ENCODE assay signal across 20 cellular contexts in the genomic region with DNA sequence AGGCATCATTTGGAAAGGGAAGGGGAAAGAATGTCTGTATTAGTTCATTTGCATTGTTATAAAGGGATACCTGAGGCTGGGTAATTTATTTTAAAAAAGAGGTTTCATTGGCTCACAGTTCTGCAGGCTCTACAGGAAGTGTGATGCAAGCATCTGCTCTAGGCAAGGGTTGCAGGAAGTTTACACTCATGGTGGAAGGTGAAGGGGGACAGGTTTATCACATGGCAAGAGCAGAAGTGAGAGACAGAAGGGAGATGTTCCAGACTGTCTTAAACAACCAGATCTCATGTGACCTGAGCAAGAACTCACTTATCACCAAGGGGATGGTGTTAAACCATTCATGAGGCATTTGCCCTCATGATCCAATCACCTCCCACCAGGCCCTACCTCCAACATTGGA.
DNase-seq lines count a peak whose midpoint lies in the region; ATAC-seq, FAIRE-seq and TF ChIP-seq lines count a peak whose summit lies in the region.
"Had no signal": no experiment of that assay in that cellular context is flagged by ENCODE, and none has a peak within 500 bp of the region (broad histone marks: within the 10 kb centered on the region; RNA-seq: fewer than 3 reads in every experiment).

No MANE protein-coding gene starts in this region.

- FAIRE-seq in bronchial epithelial cell (lab: Jason Lieb, UNC): no peak

- no peak overlapping the region for H3K56ac ChIP-seq in IMR-90 (ENCODE audit: extremely low read depth, insufficient read depth, low read length)

- POLR2A ChIA-PET in IMR-90 (lab: Charles Lee; ENCODE audit: unreplicated experiment): interaction anchor here (0.7 kb wide), 1 partner anchor 70 kb away, joined by 3 read pairs; no protein-coding TSS in a partner anchor

- peaks cover 14% of the 10 kb centered on the region for H3K4me1 ChIP-seq in IMR-90 (ENCODE audit: control insufficient read depth, insufficient read depth, low read length)
- H3K4me1 ChIP-seq in subcutaneous abdominal adipose tissue (ENCODE audit: control insufficient read depth in 5 of 5, insufficient read depth in 5 of 5, low read length in 5 of 5): peaks cover 10 to 40% (median 26%) of the 10 kb centered on the region in 5 donors
- H3K4me1 ChIP-seq in spleen: peaks cover 6 to 51% (median 28%) of the 10 kb centered on the region in 6 donors
- H3K4me1 ChIP-seq: HAP-1 had no signal

- no peak overlapping the region for H2BK5ac ChIP-seq in IMR-90 (ENCODE audit: low read depth, low read length, poor library complexity, severe bottlenecking)

- TF ChIP-seq RAD21 in IMR-90 (IDR thresholded peaks at IDR 0.05; ENCODE audit: low read length): no peak

- H3K18ac ChIP-seq in IMR-90 (ENCODE audit: low read depth, low read length): no peak overlapping the region

- peak overlapping the region; percentile 35 for H3K27ac Mint-ChIP-seq in activated naive CD4-positive, alpha-beta T cell treated with anti-CD3 and anti-CD28 coated beads, Interleukin-2, amount 10 ng/mL, durations not matched to agents 7 days and 5 days

- H3K9me1 ChIP-seq in IMR-90 (ENCODE audit: insufficient read depth, low read length): peaks cover 5% of the 10 kb centered on the region

- TF ChIP-seq POLR2A in IMR-90 (IDR thresholded peaks at IDR 0.05; ENCODE audit: low read depth, low read length) (no peak), GM18505 (IDR thresholded peaks at IDR 0.05; ENCODE audit: borderline replicate concordance, extremely low read depth, insufficient read depth, insufficient read length) (no peak), spleen (IDR thresholded peaks at IDR 0.05) (no peak)

- no peaks in the 10 kb centered on the region for H3K27me3 Mint-ChIP-seq in activated naive CD4-positive, alpha-beta T cell treated with anti-CD3 and anti-CD28 coated beads, Interleukin-2, amount 10 ng/mL, durations not matched to agents 7 days and 5 days

- H4K8ac ChIP-seq in IMR-90 (ENCODE audit: low read depth in 2 of 2, low read length in 2 of 2): no peak overlapping the region

- ATAC-seq in IMR-90 (ENCODE audit: low read depth): no peak; the same call in 1 of the 2 replicates
- no peak for ATAC-seq in activated CD4-positive, CD25-positive, alpha-beta regulatory T cell treated with anti-CD3 and anti-CD28 coated beads, Interleukin-2, amount 50 U/mL, for 24 hours
- ATAC-seq in GM18505 (IDR thresholded peaks at IDR 0.05; ENCODE audit: unreplicated experiment): no peak
- ATAC-seq: Panc1 had no signal

- H3K36me3 ChIP-seq in IMR-90 (ENCODE audit: control insufficient read depth, insufficient read depth, low read length) (no peaks in the 10 kb centered on the region), bronchial epithelial cell (ENCODE audit: control insufficient read depth, insufficient read depth, low read length) (no peaks in the 10 kb centered on the region), subcutaneous abdominal adipose tissue (ENCODE audit: control insufficient read depth in 5 of 5, insufficient read depth in 5 of 5, low read length in 5 of 5) (no peaks in the 10 kb centered on the region), spleen (no peaks in the 10 kb centered on the region)
- H3K36me3 ChIP-seq: HAP-1, ovary had no signal

- no TSS peak for BruUV-seq in IMR-90 (replicated peaks; lab: Mats Ljungman, UMichigan)

- no peak overlapping the region for H3K4me3 Mint-ChIP-seq in activated naive CD4-positive, alpha-beta T cell treated with anti-CD3 and anti-CD28 coated beads, Interleukin-2, amount 10 ng/mL, durations not matched to agents 7 days and 5 days

- no peak overlapping the region for H3K14ac ChIP-seq in IMR-90 (replicated peaks; ENCODE audit: low read depth, low read length)

- peak overlapping the region; percentile 7; the same call in 1 of the 2 replicates for H3K4ac ChIP-seq in IMR-90 (ENCODE audit: low read depth, low read length)

- no peak overlapping the region for H3K9ac ChIP-seq in IMR-90 (ENCODE audit: low read depth, low read length)
- no peak overlapping the region for H3K9ac ChIP-seq in subcutaneous abdominal adipose tissue (ENCODE audit: low read length in 5 of 5)

- DNase-seq in activated naive CD4-positive, alpha-beta T cell treated with anti-CD3 and anti-CD28 coated beads, Interleukin-2, amount 10 ng/mL, durations not matched to agents 7 days and 5 days: no peak
- no peak for DNase-seq in activated naive CD4-positive, alpha-beta T cell (lab: John Stamatoyannopoulos, UW)
- DNase-seq in IMR-90: no peak
- peak; percentile 24 for DNase-seq in bronchial epithelial cell (ENCODE audit: low read depth)
- no peak for DNase-seq in spleen
- DNase-seq: aorta; cerebellar nuclear complex; COR-L47; effector memory CD4-positive, alpha-beta T cell; KG1; NCI-H1105 treated with DMSO at 0.1 percent for 48 hours; ovary; T1000; testis had no signal

- 0 out of 2 replicates have a peak overlapping the region, but pooled peaks have one; percentile 6 for H3K23ac ChIP-seq in IMR-90 (ENCODE audit: low read depth, low read length)

- dilution Hi-C loops in IMR-90 (cut with HindIII; ENCODE audit: low sequenced_read_pairs, unreplicated experiment): no loop called here

- no peak overlapping the region for H2AK5ac ChIP-seq in IMR-90 (ENCODE audit: low read depth, low read length)

- intact Hi-C loops in IMR-90 (cut with micrococcal nuclease): no loop called here
- intact Hi-C loops in spleen (cut with DNase I; ENCODE audit: low total_unique reads): no loop called here

- no peak overlapping the region for H2BK15ac ChIP-seq in IMR-90 (ENCODE audit: low read depth, low read length)

- H3K4me1 Mint-ChIP-seq in activated naive CD4-positive, alpha-beta T cell treated with anti-CD3 and anti-CD28 coated beads, Interleukin-2, amount 10 ng/mL, durations not matched to agents 7 days and 5 days: peaks cover 17% of the 10 kb centered on the region

- H3K9me3 ChIP-seq in IMR-90 (ENCODE audit: control insufficient read depth, insufficient read depth, low read length): no peaks in the 10 kb centered on the region
- no peaks in the 10 kb centered on the region for H3K9me3 ChIP-seq in subcutaneous abdominal adipose tissue (ENCODE audit: control insufficient read depth in 5 of 5, low read length in 5 of 5)
- H3K9me3 ChIP-seq in spleen: peaks cover 0 to 16% (median 4%) of the 10 kb centered on the region in 8 donors
- H3K9me3 ChIP-seq: ovary, testis had no signal

- H3K4me3 ChIP-seq in IMR-90 (ENCODE audit: insufficient read depth, low read depth, low read length) (no peak overlapping the region), bronchial epithelial cell (ENCODE audit: low read depth, low read length) (no peak overlapping the region), subcutaneous abdominal adipose tissue (ENCODE audit: low read depth in 1 of 5, low read length in 5 of 5) (no peak overlapping the region), spleen (no peak overlapping the region)
- H3K4me3 ChIP-seq: HAP-1, ovary, SK-N-MC, testis had no signal

- TF ChIP-seq CTCF in IMR-90 (conservative IDR thresholded peaks at IDR 0.05; ENCODE audit: low read depth, low read length): no peak
- no peak for TF ChIP-seq CTCF in bronchial epithelial cell (IDR thresholded peaks at IDR 0.05; ENCODE audit: insufficient read depth, low read length, severe bottlenecking)
- no peak for TF ChIP-seq CTCF in spleen (IDR thresholded peaks at IDR 0.05 in 8 of 11, conservative IDR thresholded peaks at IDR 0.05 in 3 of 11)

- no peak overlapping the region for H4K5ac ChIP-seq in IMR-90 (ENCODE audit: low read depth, low read length)

- no peak overlapping the region for H2AK9ac ChIP-seq in IMR-90 (replicated peaks; ENCODE audit: low read depth, low read length, poor library complexity)

- H4K20me1 ChIP-seq in IMR-90 (ENCODE audit: insufficient read depth, low read length): peaks cover 4% of the 10 kb centered on the region; the same call in 1 of the 2 replicates

- H3K79me1 ChIP-seq in IMR-90 (ENCODE audit: low read depth in 1 of 2, low read length in 2 of 2): 0 out of 4 replicates have a peak, but pooled peaks cover 0 to 3% of the 10 kb centered on the region in 2 experiments

- in situ Hi-C loops in IMR-90 (cut with MboI; ENCODE audit: low sequenced_read_pairs): no loop called here

- no peak overlapping the region for H4K91ac ChIP-seq in IMR-90 (ENCODE audit: insufficient read depth, low read depth, low read length)

- no peak overlapping the region for H2AFZ ChIP-seq in IMR-90 (replicated peaks; ENCODE audit: low read length, poor library complexity)

- no peak overlapping the region for H3K4me2 ChIP-seq in IMR-90 (ENCODE audit: low read depth, low read length)

- CTCF ChIA-PET in activated naive CD4-positive, alpha-beta T cell treated with anti-CD3 and anti-CD28 coated beads, Interleukin-2, amount 10 ng/mL, durations not matched to agents 7 days and 5 days (lab: Charles Lee): interaction anchor here (0.9 kb wide), 1 partner anchor 91 kb away, joined by 5 read pairs; a partner anchor contains a TSS
- CTCF ChIA-PET in IMR-90 (lab: Yijun Ruan, JAX): interaction anchor here (0.7 to 1.3 kb wide), 4 partner anchors 91 to 276 kb away, joined by 3 to 4 read pairs (median 3); a partner anchor contains a TSS

- H2BK20ac ChIP-seq in IMR-90 (ENCODE audit: low read depth, low read length): no peak overlapping the region

- H3K27ac ChIP-seq in IMR-90 (ENCODE audit: insufficient read depth, low read length): no peak overlapping the region
- peak overlapping the region; percentile 98 for H3K27ac ChIP-seq in subcutaneous abdominal adipose tissue (ENCODE audit: low read depth, low read length)
- peak overlapping the region in 2 of 8 donors; percentile 67 to 79 for H3K27ac ChIP-seq in spleen
- H3K27ac ChIP-seq: ovary, SK-N-MC, testis had no signal

- peaks cover 20% of the 10 kb centered on the region for H3K9me3 Mint-ChIP-seq in activated naive CD4-positive, alpha-beta T cell treated with anti-CD3 and anti-CD28 coated beads, Interleukin-2, amount 10 ng/mL, durations not matched to agents 7 days and 5 days

- peaks cover 12% of the 10 kb centered on the region for H3K36me3 Mint-ChIP-seq in activated naive CD4-positive, alpha-beta T cell treated with anti-CD3 and anti-CD28 coated beads, Interleukin-2, amount 10 ng/mL, durations not matched to agents 7 days and 5 days

- H3K27me3 ChIP-seq in IMR-90 (ENCODE audit: control insufficient read depth, insufficient read depth, low read length) (no peaks in the 10 kb centered on the region), bronchial epithelial cell (ENCODE audit: control insufficient read depth, insufficient read depth, low read length) (no peaks in the 10 kb centered on the region), subcutaneous abdominal adipose tissue (ENCODE audit: control insufficient read depth in 5 of 5, insufficient read depth in 4 of 5, low read length in 5 of 5) (no peaks in the 10 kb centered on the region), spleen (replicated peaks in 1 of 7) (no peaks in the 10 kb centered on the region)
- H3K27me3 ChIP-seq: ovary, testis had no signal

- no peak overlapping the region for H2BK120ac ChIP-seq in IMR-90 (ENCODE audit: low read depth, low read length)

TF ChIP-seq in IMR-90, 13 proteins besides CTCF, POLR2A, EP300 and RAD21:
- TF ChIP-seq CEBPB (IDR thresholded peaks at IDR 0.05; ENCODE audit: low read depth, low read length) (peak; percentile 44; the same call in 1 of the 2 replicates), RFX5 (IDR thresholded peaks at IDR 0.05; ENCODE audit: low read depth, low read length) (no peak)
